Comparison of ENCODE assay signal across 21 cellular contexts in genomic region chr2:65075176-65075575, GRCh38. TPM values are rescaled to one million over a fixed set of nuclear protein-coding genes. Genes with fewer than 3 reads are reported as not detected.
A peak's percentile ranks its signal among the peaks of the same experiment; 100 is the strongest.
DNase-seq lines count a peak whose midpoint lies in the region; ATAC-seq and TF ChIP-seq lines count a peak whose summit lies in the region.
"Had no signal": no experiment of that assay in that cellular context is flagged by ENCODE, and none has a peak within 500 bp of the region (broad histone marks: within the 10 kb centered on the region; RNA-seq: fewer than 3 reads in every experiment).

No MANE protein-coding gene starts in this region.

- H3K4me1 ChIP-seq in RWPE2 (ENCODE audit: insufficient read depth, poor library complexity, severe bottlenecking): peaks cover 29% of the 10 kb centered on the region
- peaks cover 14 to 52% (median 24%) of the 10 kb centered on the region in 3 donors for H3K4me1 ChIP-seq in esophagus squamous epithelium
- peaks cover 29% of the 10 kb centered on the region for H3K4me1 ChIP-seq in mesodermal cell (ENCODE audit: control insufficient read depth, insufficient read depth, low read length, poor library complexity, severe bottlenecking)
- peaks cover 26 to 40% of the 10 kb centered on the region in 2 donors for H3K4me1 ChIP-seq in thoracic aorta (ENCODE audit: control insufficient read depth in 1 of 2, low read depth in 2 of 2)

- H3K27me3 Mint-ChIP-seq in naive thymus-derived CD8-positive, alpha-beta T cell: no peaks in the 10 kb centered on the region
- H3K27me3 Mint-ChIP-seq: activated CD8-positive, alpha-beta T cell treated with anti-CD3 and anti-CD28 coated beads for 36 hours; activated naive CD4-positive, alpha-beta T cell treated with anti-CD3 and anti-CD28 coated beads, Interleukin-2, amount 50 U/mL, for 24 hours; T-helper 17 cell had no signal

- TF ChIP-seq POLR2A in esophagus squamous epithelium (IDR thresholded peaks at IDR 0.05): no peak

- peaks cover 0 to 81% (median 6%) of the 10 kb centered on the region in 3 donors for H3K36me3 Mint-ChIP-seq in naive thymus-derived CD8-positive, alpha-beta T cell
- H3K36me3 Mint-ChIP-seq: activated naive CD4-positive, alpha-beta T cell treated with anti-CD3 and anti-CD28 coated beads, Interleukin-2, amount 50 U/mL, for 24 hours had no signal

- H3K4me3 ChIP-seq in RWPE2 (ENCODE audit: severe bottlenecking) (no peak overlapping the region), esophagus squamous epithelium (no peak overlapping the region), mesodermal cell (ENCODE audit: extremely low read depth, insufficient read depth, low read length, poor library complexity, severe bottlenecking) (no peak overlapping the region), thoracic aorta (no peak overlapping the region)

- H3K9me3 ChIP-seq in RWPE2 (ENCODE audit: severe bottlenecking) (no peaks in the 10 kb centered on the region), esophagus squamous epithelium (no peaks in the 10 kb centered on the region), mesodermal cell (ENCODE audit: control insufficient read depth, low read length) (no peaks in the 10 kb centered on the region), thoracic aorta (no peaks in the 10 kb centered on the region)

- peak overlapping the region in 1 of 10 donors; percentile 37 for H3K27ac Mint-ChIP-seq in naive thymus-derived CD8-positive, alpha-beta T cell
- H3K27ac Mint-ChIP-seq: activated CD8-positive, alpha-beta T cell treated with anti-CD3 and anti-CD28 coated beads for 36 hours; activated naive CD4-positive, alpha-beta T cell treated with anti-CD3 and anti-CD28 coated beads, Interleukin-2, amount 50 U/mL, for 24 hours; activated T-cell treated with anti-CD3 and anti-CD28 coated beads, Interleukin-2, amount 50 U/mL, for 72 hours; T-helper 17 cell had no signal

- intact Hi-C loops in esophagus squamous epithelium (cut with DNase I): loop anchor here (10.0 kb wide), 1 partner anchor 50 kb away; no protein-coding TSS in a partner anchor

- peaks cover 0 to 10% (median 5%) of the 10 kb centered on the region in 4 donors for H3K4me1 Mint-ChIP-seq in naive thymus-derived CD8-positive, alpha-beta T cell
- H3K4me1 Mint-ChIP-seq: immature natural killer cell, neural crest cell had no signal

- DNase-seq in RWPE2 (ENCODE audit: low spot score): no peak
- no peak for DNase-seq in esophagus squamous epithelium (lab: John Stamatoyannopoulos, UW)
- no peak for DNase-seq in thoracic aorta (ENCODE audit: low spot score)
- no peak for DNase-seq in stimulated activated naive CD8-positive, alpha-beta T cell treated with anti-CD3 and anti-CD28 coated beads, Interleukin-15, Interleukin-2, amounts not matched to agents 100 U/mL and 50 U/mL, for 24 hours
- DNase-seq in inferior parietal cortex (ENCODE audit: extremely low spot score): no peak
- DNase-seq in naive thymus-derived CD8-positive, alpha-beta T cell: no peak
- no peak for DNase-seq in activated T-cell treated with anti-CD3 and anti-CD28 coated beads, Interleukin-2, amount 50 U/mL, for 48 hours
- DNase-seq: activated CD8-positive, alpha-beta T cell treated with anti-CD3 and anti-CD28 coated beads for 36 hours; activated T-cell treated with anti-CD3 and anti-CD28 coated beads, Interleukin-2, amount 50 U/mL, for 72 hours; glutamatergic neuron; immature natural killer cell; NCI-H1048; NCI-H2107; NCI-H526 treated with DMSO at 0.1 percent for 48 hours; retina; T-helper 17 cell had no signal

- H3K9me3 Mint-ChIP-seq in naive thymus-derived CD8-positive, alpha-beta T cell: no peaks in the 10 kb centered on the region
- H3K9me3 Mint-ChIP-seq: activated CD8-positive, alpha-beta T cell treated with anti-CD3 and anti-CD28 coated beads for 36 hours; activated naive CD4-positive, alpha-beta T cell treated with anti-CD3 and anti-CD28 coated beads, Interleukin-2, amount 50 U/mL, for 24 hours; activated T-cell treated with anti-CD3 and anti-CD28 coated beads, Interleukin-2, amount 50 U/mL, for 72 hours; H9; immature natural killer cell; neural crest cell had no signal

- H3K27ac ChIP-seq in RWPE2 (ENCODE audit: poor library complexity, severe bottlenecking): peak overlapping the region; percentile 13
- peak overlapping the region in 3 of 4 donors; percentile 49 to 63 (median 50) for H3K27ac ChIP-seq in esophagus squamous epithelium
- H3K27ac ChIP-seq in mesodermal cell (ENCODE audit: low read depth, low read length, severe bottlenecking): peak overlapping the region; percentile 26
- H3K27ac ChIP-seq in thoracic aorta: peak overlapping the region; percentile 31 to 46
- H3K27ac ChIP-seq: KMS-11 had no signal

- ATAC-seq in RWPE2 (ENCODE audit: low read depth) (no peak), thoracic aorta (ENCODE audit: insufficient number of reproducible peaks, low FRiP score, low read depth) (no peak)
- ATAC-seq in stimulated activated naive CD8-positive, alpha-beta T cell treated with anti-CD3 and anti-CD28 coated beads, Interleukin-15, Interleukin-2, amounts not matched to agents 100 U/mL and 50 U/mL, for 24 hours: no peak
- ATAC-seq in naive thymus-derived CD8-positive, alpha-beta T cell: no peak
- ATAC-seq: activated CD8-positive, alpha-beta T cell treated with anti-CD3 and anti-CD28 coated beads for 36 hours; T-helper 17 cell had no signal

- 61% methylated on average over 8 to 9 of the region's 9 CpGs for WGBS in esophagus squamous epithelium, 2 donors
- WGBS in mesodermal cell (ENCODE audit: insufficient coverage in 2 of 2), 2 experiments: 84 to 91% methylated on average over 4 to 6 of the region's 9 CpGs

- H3K27me3 ChIP-seq in RWPE2 (ENCODE audit: insufficient read depth, poor library complexity, severe bottlenecking) (no peaks in the 10 kb centered on the region), esophagus squamous epithelium (no peaks in the 10 kb centered on the region), thoracic aorta (replicated peaks; ENCODE audit: insufficient read depth) (no peaks in the 10 kb centered on the region)

- no peak overlapping the region for H3K4me3 Mint-ChIP-seq in naive thymus-derived CD8-positive, alpha-beta T cell
- H3K4me3 Mint-ChIP-seq: activated CD8-positive, alpha-beta T cell treated with anti-CD3 and anti-CD28 coated beads for 36 hours; activated naive CD4-positive, alpha-beta T cell treated with anti-CD3 and anti-CD28 coated beads, Interleukin-2, amount 50 U/mL, for 24 hours; activated T-cell treated with anti-CD3 and anti-CD28 coated beads, Interleukin-2, amount 50 U/mL, for 72 hours; immature natural killer cell; neural crest cell; T-helper 17 cell had no signal

- H3K36me3 ChIP-seq in RWPE2 (ENCODE audit: low read depth): peaks cover 44% of the 10 kb centered on the region
- peaks cover 9 to 86% (median 19%) of the 10 kb centered on the region in 3 donors for H3K36me3 ChIP-seq in esophagus squamous epithelium
- peaks cover 84% of the 10 kb centered on the region for H3K36me3 ChIP-seq in mesodermal cell (ENCODE audit: control insufficient read depth, insufficient read depth, low read length)
- H3K36me3 ChIP-seq in thoracic aorta: peaks cover 36% of the 10 kb centered on the region

- TF ChIP-seq CTCF in RWPE2 (IDR thresholded peaks at IDR 0.05; ENCODE audit: poor library complexity, severe bottlenecking): no peak
- TF ChIP-seq CTCF in esophagus squamous epithelium (IDR thresholded peaks at IDR 0.05): no peak
- TF ChIP-seq CTCF in thoracic aorta (IDR thresholded peaks at IDR 0.05): no peak

- POLR2A ChIA-PET in naive thymus-derived CD8-positive, alpha-beta T cell (lab: Charles Lee): interaction anchor here (0.6 to 2.4 kb wide), 3 partner anchors 19 to 441 kb away, joined by 3 to 7 read pairs (median 3); partner anchors contain the start of gene CEP68

RNA-seq across cellular contexts. Expression of gene CEP68, which starts 19.0 kb away (rescaled TPM):
- 10 to 100 TPM in 2 of 4 donors, 1 to 10 TPM in 2; 3.9 to 17.4 (median 8.6) TPM for total RNA-seq in esophagus squamous epithelium
- 11.8 TPM for polyA plus RNA-seq in mesodermal cell (2013, experiment 1 of 2)
- 11.2 TPM for polyA plus RNA-seq in mesodermal cell (2013, experiment 2 of 2)
- total RNA-seq in thoracic aorta: 10 to 100 TPM; 28.8 to 31.3 TPM
- 10 to 100 TPM; 53.3 to 61.7 TPM for total RNA-seq in naive thymus-derived CD8-positive, alpha-beta T cell
- polyA plus RNA-seq in naive thymus-derived CD8-positive, alpha-beta T cell: 10 to 100 TPM; 26.6 to 39.1 (median 34.7) TPM

RNA-seq across cellular contexts. Expression of gene RAB1A, which starts 54.7 kb away (rescaled TPM):
- total RNA-seq in esophagus squamous epithelium (100 to 1,000 TPM in 1 of 4 donors, 10 to 100 TPM in 3; 72.6 to 101 (median 78.3) TPM), thoracic aorta (10 to 100 TPM; 80.7 to 88.5 TPM)
- 244 TPM for polyA plus RNA-seq in mesodermal cell (2013, experiment 1 of 2)
- polyA plus RNA-seq in mesodermal cell (2013, experiment 2 of 2): 238 TPM
- total RNA-seq in naive thymus-derived CD8-positive, alpha-beta T cell: 10 to 100 TPM; 51.4 to 51.8 TPM
- 10 to 100 TPM; 38.8 to 45.4 (median 41.7) TPM for polyA plus RNA-seq in naive thymus-derived CD8-positive, alpha-beta T cell
